ENCODE assay signal across 17 cellular contexts in the genomic region with DNA sequence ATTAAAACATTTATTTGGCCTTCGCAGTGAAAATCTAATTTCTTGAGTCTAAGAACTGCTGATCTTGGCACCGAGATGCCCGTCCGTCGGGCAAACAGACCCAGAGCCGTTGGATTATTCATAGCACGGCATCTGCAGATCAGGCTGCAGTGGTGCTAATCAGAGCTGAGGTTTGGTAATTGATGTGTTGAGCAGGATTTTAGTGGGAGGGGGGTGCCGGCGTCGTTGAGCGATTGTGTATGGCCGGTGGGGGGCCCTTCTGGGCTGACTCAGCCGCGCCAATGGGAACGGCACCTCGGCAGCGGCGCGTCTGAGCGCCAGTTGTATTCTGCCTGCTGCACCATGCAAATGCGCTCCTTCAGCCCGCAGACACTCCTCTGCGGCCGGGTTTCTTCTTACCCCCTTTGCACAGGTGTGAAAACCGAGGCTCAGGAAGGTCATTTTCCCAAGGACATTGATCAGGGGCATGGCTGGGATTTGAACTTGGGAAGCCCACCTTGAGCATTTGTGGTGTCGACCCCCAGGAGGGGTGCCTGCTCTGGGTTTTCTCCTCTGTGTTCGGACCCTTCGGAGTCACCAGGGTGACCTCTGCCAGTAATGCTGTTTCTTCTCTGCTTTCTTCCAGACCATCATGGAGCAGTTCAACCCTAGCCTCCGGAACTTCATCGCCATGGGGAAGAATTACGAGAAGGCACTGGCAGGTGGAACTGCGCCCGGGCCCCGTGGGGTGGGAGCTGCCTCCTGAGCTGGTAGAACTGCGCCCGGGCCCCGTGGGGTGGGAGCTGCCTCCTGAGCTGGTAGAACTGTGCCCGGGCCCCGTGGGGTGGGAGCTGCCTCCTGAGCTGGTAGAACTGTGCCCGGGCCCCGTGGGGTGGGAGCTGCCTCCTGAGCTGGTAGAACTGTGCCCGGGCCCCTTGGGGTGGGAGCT. TPM values are rescaled to one million over a fixed set of nuclear protein-coding genes. Genes with fewer than 3 reads are reported as not detected.
DNase-seq lines count a peak whose midpoint lies in the region; FAIRE-seq and TF ChIP-seq lines count a peak whose summit lies in the region.
"Had no signal": no experiment of that assay in that cellular context is flagged by ENCODE, and none has a peak within 500 bp of the region (broad histone marks: within the 10 kb centered on the region; RNA-seq: fewer than 3 reads in every experiment).

No MANE protein-coding gene starts in this region.

- H3K4me3 Mint-ChIP-seq in glutamatergic neuron (ENCODE audit: unreplicated experiment) = peak overlapping the region; percentile 38
- H3K4me3 Mint-ChIP-seq: activated CD8-positive, alpha-beta T cell treated with anti-CD3 and anti-CD28 coated beads for 36 hours; activated T-helper 17 cell treated with anti-CD3 and anti-CD28 coated beads, Interleukin-2, amount 50 U/mL, for 72 hours; CD14-positive monocyte had no signal

- peaks cover 6% of the 10 kb centered on the region for H3K9me3 Mint-ChIP-seq in glutamatergic neuron (ENCODE audit: unreplicated experiment)
- H3K9me3 Mint-ChIP-seq: activated CD8-positive, alpha-beta T cell treated with anti-CD3 and anti-CD28 coated beads for 36 hours; activated T-helper 17 cell treated with anti-CD3 and anti-CD28 coated beads, Interleukin-2, amount 50 U/mL, for 72 hours; CD14-positive monocyte had no signal

- H3K36me3 Mint-ChIP-seq in glutamatergic neuron (ENCODE audit: unreplicated experiment) = no peaks in the 10 kb centered on the region

- no peak for FAIRE-seq in GM12891 (lab: Jason Lieb, UNC)
- FAIRE-seq: pancreas had no signal

- peaks cover 39% of the 10 kb centered on the region for H3K4me1 Mint-ChIP-seq in glutamatergic neuron (ENCODE audit: low read depth, unreplicated experiment)
- H3K4me1 Mint-ChIP-seq: activated T-helper 17 cell treated with anti-CD3 and anti-CD28 coated beads, Interleukin-2, amount 50 U/mL, for 72 hours had no signal

- TF ChIP-seq CTCF in VCaP (conservative IDR thresholded peaks at IDR 0.05) = no peak
- no peak for TF ChIP-seq CTCF in glutamatergic neuron (IDR thresholded peaks at IDR 0.05; ENCODE audit: partially characterized antibody, unreplicated experiment)

- peaks cover 4% of the 10 kb centered on the region for H3K27me3 Mint-ChIP-seq in glutamatergic neuron (ENCODE audit: unreplicated experiment)
- H3K27me3 Mint-ChIP-seq: activated CD8-positive, alpha-beta T cell treated with anti-CD3 and anti-CD28 coated beads for 36 hours; activated T-helper 17 cell treated with anti-CD3 and anti-CD28 coated beads, Interleukin-2, amount 50 U/mL, for 72 hours had no signal

- TF ChIP-seq POLR2A in GM12891 (IDR thresholded peaks at IDR 0.05; ENCODE audit: low read depth, low read length) = no peak

- H3K27ac Mint-ChIP-seq in glutamatergic neuron (ENCODE audit: unreplicated experiment) = peak overlapping the region; percentile 76
- H3K27ac Mint-ChIP-seq: activated CD8-positive, alpha-beta T cell treated with anti-CD3 and anti-CD28 coated beads for 36 hours; activated T-helper 17 cell treated with anti-CD3 and anti-CD28 coated beads, Interleukin-2, amount 50 U/mL, for 72 hours had no signal

- DNase-seq in NCI-H2107 (lab: John Stamatoyannopoulos, UW) (peak; percentile 67), glutamatergic neuron (no peak), superior temporal gyrus (ENCODE audit: extremely low spot score) (peak; percentile 47), NCI-H2081 treated with DMSO at 0.1 percent for 48 hours (lab: John Stamatoyannopoulos, UW) (no peak), COLO668 (lab: John Stamatoyannopoulos, UW; ENCODE audit: unreplicated experiment) (no peak), GM12891 (ENCODE audit: insufficient read length, low spot score) (no peak)
- DNase-seq: activated CD8-positive, alpha-beta T cell treated with anti-CD3 and anti-CD28 coated beads for 36 hours; aorta; effector memory CD4-positive, alpha-beta T cell; EL; foreskin fibroblast; NCI-H187; pancreas; SIG-M5 had no signal

- peak overlapping the region; percentile 41 for H3K27ac ChIP-seq in VCaP
- H3K27ac ChIP-seq: pancreas had no signal

TF ChIP-seq in GM12891, 5 proteins besides CTCF, POLR2A, EP300 and RAD21:
- TF ChIP-seq TAF1 (IDR thresholded peaks at IDR 0.05; ENCODE audit: low read depth, low read length) (no peak), POU2F2 (IDR thresholded peaks at IDR 0.05; ENCODE audit: low read depth, low read length) (no peak), SPI1 (IDR thresholded peaks at IDR 0.05; ENCODE audit: low read depth, low read length) (no peak), POLR2AphosphoS5 (IDR thresholded peaks at IDR 0.05; ENCODE audit: low read depth, low read length) (no peak), PAX5 (IDR thresholded peaks at IDR 0.05; ENCODE audit: insufficient read depth, low read length, severe bottlenecking) (no peak)

RNA-seq across cellular contexts. Expression of a gene that starts 18.4 kb away (rescaled TPM):
- total RNA-seq in glutamatergic neuron (ENCODE audit: unreplicated experiment) = 252 TPM
- polyA plus RNA-seq in GM12891 (2012; ENCODE audit: low read depth, missing spikeins) = 2.2 TPM

Comparison
In these comparisons a context has a peak if more than half of its experiments do, and no peak if none do; other contexts are left out.
1. DNase-seq: peak in NCI-H2107 (single experiment) and superior temporal gyrus (single experiment); none in glutamatergic neuron (single experiment), NCI-H2081 treated with DMSO at 0.1 percent for 48 hours (single experiment), COLO668 (single experiment) and GM12891 (single experiment).